ENCODE assay signal across 26 cellular contexts in the genomic region with DNA sequence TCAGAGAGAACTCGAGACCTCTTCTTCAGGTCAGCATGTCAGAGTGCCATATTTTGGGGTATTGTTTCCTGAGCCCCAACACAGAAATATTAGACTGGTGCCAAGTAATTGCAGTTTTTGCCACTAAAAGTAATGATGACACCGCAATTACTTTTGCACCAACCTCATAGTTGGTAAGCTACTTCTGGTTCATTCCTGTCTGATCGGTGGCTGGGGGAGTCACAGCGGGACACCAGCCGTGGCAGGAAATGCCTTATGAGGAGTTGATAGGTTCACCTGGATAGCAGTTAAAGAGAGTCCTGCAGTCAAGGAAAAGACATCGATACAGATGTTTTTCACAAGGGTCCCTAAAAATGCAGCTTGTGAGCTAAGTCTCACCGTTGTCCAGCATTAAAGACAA. TPM values are rescaled to one million over a fixed set of nuclear protein-coding genes. Genes with fewer than 3 reads are reported as not detected.
"Had no signal": no experiment of that assay in that cellular context is flagged by ENCODE, and none has a peak within 500 bp of the region (broad histone marks: within the 10 kb centered on the region; RNA-seq: fewer than 3 reads in every experiment).

No MANE protein-coding gene starts in this region.

- H3K9me3 ChIP-seq: SJSA1 had no signal

- H3K4me2 ChIP-seq: KMS-11 had no signal

- H3K27ac ChIP-seq: HL-60, KMS-11, SJSA1, SK-N-MC had no signal

- DNase-seq: IMR-90, Kasumi-1, MM.1S, NCI-H1092 treated with DMSO at 0.1 percent for 48 hours, NCI-H1436, NCI-H187, NCI-H2029, NCI-H2081 treated with DMSO at 0.1 percent for 48 hours, NCI-H2171, NCI-H226, NCI-H446, NCI-H510A, NCI-H524 treated with DMSO at 0.1 percent for 48 hours, NCI-H69, NCI-H774, Right ventricle myocardium superior, RPMI8226, SIG-M5, SW 1271 had no signal

- H3K27me3 ChIP-seq: SJSA1 had no signal

- FAIRE-seq: HTR-8/SVneo, RCC 7860 had no signal

- H3K4me3 ChIP-seq: SJSA1, SK-N-MC had no signal

- H3K9ac ChIP-seq: KMS-11 had no signal

- H3K36me3 ChIP-seq: SJSA1 had no signal

- H3K4me1 ChIP-seq: SJSA1 had no signal

RNA-seq across cellular contexts. Expression of gene ATP6V0A4, which starts 23.9 kb away (rescaled TPM):
- total RNA-seq: Right ventricle myocardium superior had no signal

RNA-seq across cellular contexts. Expression of gene TMEM213, which starts 24.1 kb away (rescaled TPM):
- total RNA-seq: IMR-90, M059J, Right ventricle myocardium superior, SJSA1 had no signal
- polyA plus RNA-seq: IMR-90 had no signal
